25 cellular contexts compared by ENCODE assay signal in the genomic region with DNA sequence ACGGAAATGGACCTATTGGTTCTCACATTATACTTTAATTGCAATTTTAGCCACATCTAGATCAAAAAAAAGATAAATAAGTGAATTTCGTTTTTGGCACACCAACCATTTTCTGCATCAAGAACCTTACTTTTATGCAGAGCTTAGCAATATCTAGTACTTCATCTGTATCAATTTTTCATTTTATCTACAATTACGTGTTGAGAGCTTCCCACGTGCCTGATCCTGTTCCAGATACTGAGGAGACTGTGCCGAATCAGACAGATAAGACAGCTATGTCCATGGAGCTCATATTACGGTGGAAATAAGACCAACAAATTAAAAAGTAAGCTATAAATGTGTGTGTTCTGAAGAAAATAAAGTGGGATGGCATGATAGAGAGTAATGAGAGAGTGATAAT.
"Had no signal": no experiment of that assay in that cellular context is flagged by ENCODE, and none has a peak within 500 bp of the region (broad histone marks: within the 10 kb centered on the region; RNA-seq: fewer than 3 reads in every experiment).

No MANE protein-coding gene starts in this region.

- H2AFZ ChIP-seq: parathyroid adenoma had no signal

- DNase-seq: naive thymus-derived CD8-positive, alpha-beta T cell; nephron progenitor cell; nucleus accumbens; ovary; posterior cingulate gyrus; psoas muscle; right cardiac atrium; right lobe of liver; sigmoid colon; small intestine; stimulated activated CD4-positive, alpha-beta T cell treated with anti-CD3 and anti-CD28 coated beads, Interleukin-15, amount 100 ng/mL, for 24 hours; stimulated activated CD4-positive, alpha-beta T cell treated with anti-CD3 and anti-CD28 coated beads, Interleukin-2, amount 100 ng/mL, for 24 hours; stimulated activated CD4-positive, alpha-beta T cell treated with anti-CD3 and anti-CD28 coated beads, Interleukin-2, amount 100 ng/mL, for 48 hours; stimulated activated CD4-positive, alpha-beta T cell treated with anti-CD3 and anti-CD28 coated beads, Interleukin-4, amount 100 ng/mL, for 24 hours; stimulated activated naive B cell treated with anti-CD40 and anti-IgM and Interleukin-4, amounts not matched to agents 10 μg/mL and 1 μg/mL and 100 μg/mL, for 72 hours; stimulated activated naive CD4-positive, alpha-beta T cell treated with Interleukin-2 at 50 U/mL for 16 hours; stomach; thyroid gland; trophoblast cell; upper lobe of left lung had no signal

- H3K4me3 ChIP-seq: ovary, psoas muscle, right lobe of liver, sigmoid colon, stomach, thoracic aorta, thyroid gland, tibial nerve, upper lobe of left lung, vagina had no signal

- H3K9me3 ChIP-seq: neutrophil, ovary, psoas muscle, right lobe of liver, sigmoid colon, thoracic aorta, thyroid gland, tibial nerve, upper lobe of left lung, vagina had no signal

- H3K36me3 ChIP-seq: neutrophil, ovary, right lobe of liver, sigmoid colon, stomach, thoracic aorta, thyroid gland, tibial nerve, upper lobe of left lung, vagina had no signal

- H3K9ac ChIP-seq: parathyroid adenoma had no signal

- H3K79me2 ChIP-seq: parathyroid adenoma had no signal

- H3K4me1 ChIP-seq: parathyroid adenoma, psoas muscle, right lobe of liver, sigmoid colon, stomach, tibial nerve, upper lobe of left lung, vagina had no signal

- H3K27ac ChIP-seq: neutrophil, ovary, parathyroid adenoma, psoas muscle, right lobe of liver, sigmoid colon, stomach, thoracic aorta, thyroid gland, tibial nerve, upper lobe of left lung, vagina had no signal

- H3K27me3 ChIP-seq: neutrophil, ovary, right lobe of liver, sigmoid colon, stomach, thyroid gland, tibial nerve, upper lobe of left lung, vagina had no signal
